1 cellular context compared by ENCODE assay signal in the genomic region with DNA sequence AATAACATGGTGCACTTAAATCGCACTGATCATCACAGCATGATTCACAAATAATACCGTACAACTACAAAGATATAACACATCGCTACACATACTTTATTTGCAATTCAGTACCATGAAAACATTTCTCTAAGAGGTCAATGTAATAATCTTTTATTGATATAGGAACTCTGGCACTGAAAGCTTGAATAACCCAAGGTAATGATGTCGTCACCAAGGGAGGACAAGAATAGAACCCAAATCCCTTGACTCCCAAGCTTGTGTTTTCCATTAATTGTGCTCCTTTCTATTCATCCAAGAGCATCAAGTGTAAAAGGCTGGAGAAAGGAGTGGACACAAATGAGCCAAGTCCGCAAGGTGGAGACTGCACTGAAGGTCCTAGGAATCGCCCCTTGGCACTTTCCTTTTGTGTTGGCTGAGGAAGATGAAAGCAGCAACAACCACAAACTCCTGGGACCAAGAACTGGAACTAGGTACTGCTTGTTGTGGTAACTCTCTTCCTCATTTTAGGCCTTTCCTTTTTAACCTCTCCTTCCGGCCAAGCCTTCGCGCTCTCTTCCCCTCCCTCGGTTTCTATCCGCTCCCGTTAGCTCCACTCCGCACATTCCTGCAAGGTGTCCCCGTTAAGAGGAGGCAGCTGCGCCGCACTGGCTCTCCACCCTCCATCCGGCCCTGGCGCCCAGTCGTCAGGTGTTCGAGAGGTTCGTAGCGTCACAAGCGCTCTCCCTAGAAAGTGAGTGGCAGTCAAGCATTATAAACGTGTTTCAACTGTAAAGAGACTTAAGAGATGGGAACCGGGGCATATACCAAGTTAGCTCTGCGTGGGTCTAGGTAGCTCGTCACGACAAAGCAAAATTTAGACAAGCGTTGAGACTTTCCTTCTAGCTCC.
TF ChIP-seq lines count a peak whose summit lies in the region.

No MANE protein-coding gene starts in this region.

TF ChIP-seq in HepG2, 621 proteins besides CTCF, POLR2A, EP300 and RAD21 (continued from another document and continues in another):
- TF ChIP-seq NCOA5 (CRISPR knock-in tag; IDR thresholded peaks at IDR 0.05) (no peak), ZNF644 (CRISPR knock-in tag; IDR thresholded peaks at IDR 0.05; ENCODE audit: low read depth) (no peak), ZNF343 (CRISPR knock-in tag; IDR thresholded peaks at IDR 0.05) (0 out of 2 replicates have a peak, but pooled peaks have one; percentile 41), ZNF746 (CRISPR knock-in tag; IDR thresholded peaks at IDR 0.05) (no peak), PHF20 (CRISPR knock-in tag; IDR thresholded peaks at IDR 0.05) (no peak), ZNF770 (CRISPR knock-in tag; IDR thresholded peaks at IDR 0.05) (0 out of 2 replicates have a peak, but pooled peaks have one; percentile 9), IRX3 (CRISPR knock-in tag; IDR thresholded peaks at IDR 0.05; ENCODE audit: borderline replicate concordance, low read depth) (no peak), MTA1 (CRISPR knock-in tag; IDR thresholded peaks at IDR 0.05; ENCODE audit: borderline replicate concordance) (no peak), TRIM24 (CRISPR knock-in tag; IDR thresholded peaks at IDR 0.05) (no peak), ZNF292 (CRISPR knock-in tag; IDR thresholded peaks at IDR 0.05; ENCODE audit: borderline replicate concordance, low read depth) (0 out of 2 replicates have a peak, but pooled peaks have one; percentile 10), ZNF543 (CRISPR knock-in tag; IDR thresholded peaks at IDR 0.05) (no peak), HDAC6 (IDR thresholded peaks at IDR 0.05; ENCODE audit: low read depth, low read length) (no peak), REL (CRISPR knock-in tag; conservative IDR thresholded peaks at IDR 0.05) (no peak), SOX5 (CRISPR knock-in tag; IDR thresholded peaks at IDR 0.05; ENCODE audit: borderline replicate concordance) (no peak), GABPB1 (CRISPR knock-in tag; IDR thresholded peaks at IDR 0.05) (no peak), ZNF512 (CRISPR knock-in tag; IDR thresholded peaks at IDR 0.05) (peak; percentile 18; the same call in 1 of the 2 replicates), ZNF570 (CRISPR knock-in tag; IDR thresholded peaks at IDR 0.05; ENCODE audit: borderline replicate concordance) (no peak), MIER2 (CRISPR knock-in tag; IDR thresholded peaks at IDR 0.05) (peak; percentile 3; the same call in 1 of the 2 replicates), MYC (CRISPR knock-in tag; IDR thresholded peaks at IDR 0.05; ENCODE audit: borderline replicate concordance) (no peak; the same call in 1 of the 2 replicates), ZNF562 (CRISPR knock-in tag; IDR thresholded peaks at IDR 0.05; ENCODE audit: borderline replicate concordance) (no peak), BCL6 (CRISPR knock-in tag; IDR thresholded peaks at IDR 0.05) (no peak), KDM4B (CRISPR knock-in tag; IDR thresholded peaks at IDR 0.05) (0 out of 2 replicates have a peak, but pooled peaks have one; percentile 17), HIC2 (CRISPR knock-in tag; IDR thresholded peaks at IDR 0.05; ENCODE audit: low read depth) (peak; percentile 45; the same call in 1 of the 2 replicates), CSRNP1 (CRISPR knock-in tag; IDR thresholded peaks at IDR 0.05) (no peak), ZNF749 (CRISPR knock-in tag; IDR thresholded peaks at IDR 0.05; ENCODE audit: borderline replicate concordance) (no peak), TOPORS (CRISPR knock-in tag; IDR thresholded peaks at IDR 0.05) (no peak), DMAP1 (CRISPR knock-in tag; IDR thresholded peaks at IDR 0.05) (no peak), PCBP1 (IDR thresholded peaks at IDR 0.05; ENCODE audit: borderline replicate concordance, low read depth, low read length) (no peak), ZNF782 (CRISPR knock-in tag; IDR thresholded peaks at IDR 0.05; ENCODE audit: borderline replicate concordance) (no peak), ZNF724P (CRISPR knock-in tag; IDR thresholded peaks at IDR 0.05; ENCODE audit: borderline replicate concordance) (no peak), ISL2 (CRISPR knock-in tag; IDR thresholded peaks at IDR 0.05) (no peak), TGIF2 (CRISPR knock-in tag; IDR thresholded peaks at IDR 0.05) (peak; percentile 31; the same call in 1 of the 2 replicates), HBP1 (CRISPR knock-in tag; IDR thresholded peaks at IDR 0.05; ENCODE audit: low read depth) (peak; percentile 54; the same call in 1 of the 2 replicates), KAT7 (CRISPR knock-in tag; IDR thresholded peaks at IDR 0.05; ENCODE audit: borderline replicate concordance) (no peak), CHCHD3 (CRISPR knock-in tag; IDR thresholded peaks at IDR 0.05) (no peak), ATF6 (CRISPR knock-in tag; conservative IDR thresholded peaks at IDR 0.05) (no peak), ZNF546 (CRISPR knock-in tag; conservative IDR thresholded peaks at IDR 0.05) (no peak), HNF4G (IDR thresholded peaks at IDR 0.05; ENCODE audit: borderline replicate concordance, low read depth, low read length) (no peak), HNF4G (CRISPR knock-in tag; IDR thresholded peaks at IDR 0.05; ENCODE audit: borderline replicate concordance, low read depth) (peak; percentile 13; the same call in 1 of the 2 replicates), FLYWCH1 (CRISPR knock-in tag; IDR thresholded peaks at IDR 0.05) (no peak), TCF7 (IDR thresholded peaks at IDR 0.05; ENCODE audit: low read depth) (no peak; the same call in 1 of the 2 replicates), PTBP1 (IDR thresholded peaks at IDR 0.05; ENCODE audit: low read depth, low read length, poor library complexity, severe bottlenecking) (no peak), ZBTB33 (CRISPR knock-in tag; IDR thresholded peaks at IDR 0.05) (no peak), BRF2 (CRISPR knock-in tag; IDR thresholded peaks at IDR 0.05) (no peak), FOXA3 (CRISPR knock-in tag; IDR thresholded peaks at IDR 0.05) (no peak)
- TF ChIP-seq, protein P1, sequence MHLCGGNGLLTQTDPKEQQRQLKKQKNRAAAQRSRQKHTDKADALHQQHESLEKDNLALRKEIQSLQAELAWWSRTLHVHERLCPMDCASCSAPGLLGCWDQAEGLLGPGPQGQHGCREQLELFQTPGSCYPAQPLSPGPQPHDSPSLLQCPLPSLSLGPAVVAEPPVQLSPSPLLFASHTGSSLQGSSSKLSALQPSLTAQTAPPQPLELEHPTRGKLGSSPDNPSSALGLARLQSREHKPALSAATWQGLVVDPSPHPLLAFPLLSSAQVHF (CRISPR knock-in tag; IDR thresholded peaks at IDR 0.05): no peak
- TF ChIP-seq, protein P2, sequence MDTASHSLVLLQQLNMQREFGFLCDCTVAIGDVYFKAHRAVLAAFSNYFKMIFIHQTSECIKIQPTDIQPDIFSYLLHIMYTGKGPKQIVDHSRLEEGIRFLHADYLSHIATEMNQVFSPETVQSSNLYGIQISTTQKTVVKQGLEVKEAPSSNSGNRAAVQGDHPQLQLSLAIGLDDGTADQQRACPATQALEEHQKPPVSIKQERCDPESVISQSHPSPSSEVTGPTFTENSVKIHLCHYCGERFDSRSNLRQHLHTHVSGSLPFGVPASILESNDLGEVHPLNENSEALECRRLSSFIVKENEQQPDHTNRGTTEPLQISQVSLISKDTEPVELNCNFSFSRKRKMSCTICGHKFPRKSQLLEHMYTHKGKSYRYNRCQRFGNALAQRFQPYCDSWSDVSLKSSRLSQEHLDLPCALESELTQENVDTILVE (CRISPR knock-in tag; IDR thresholded peaks at IDR 0.05): no peak
